ENCODE assay signal across 29 cellular contexts in the genomic region with DNA sequence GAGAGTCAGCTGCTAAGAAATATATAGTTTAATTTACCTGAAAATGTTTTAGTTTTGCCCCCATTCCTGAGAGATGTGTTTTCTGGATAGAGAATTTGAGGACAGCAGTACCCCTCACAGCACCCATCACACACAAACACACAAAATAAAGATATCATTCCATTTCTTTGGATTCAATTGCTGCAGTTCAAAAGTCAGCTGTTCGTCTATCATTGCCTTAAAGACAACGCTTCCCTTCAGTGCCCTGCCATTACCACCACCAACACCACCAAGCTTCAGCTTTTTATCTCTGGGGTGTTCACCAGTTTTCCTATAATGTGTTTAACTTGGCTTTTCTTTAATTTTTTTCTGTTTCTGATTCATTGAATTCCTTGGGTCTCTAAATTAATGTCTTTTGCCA.
"Had no signal": no experiment of that assay in that cellular context is flagged by ENCODE, and none has a peak within 500 bp of the region (broad histone marks: within the 10 kb centered on the region; RNA-seq: fewer than 3 reads in every experiment).

No MANE protein-coding gene starts in this region.

- H3K27ac Mint-ChIP-seq: stimulated activated effector memory CD8-positive, alpha-beta T cell treated with anti-CD3 and anti-CD28 coated beads, Interleukin-12 subunit alpha, Interleukin-12 subunit beta, amount 100 ng/mL, for 72 hours; stimulated activated memory B cell treated with anti-CD40 and anti-IgM and Interleukin-4, amounts not matched to agents 10 μg/mL and 1 μg/mL and 100 μg/mL, for 72 hours; stimulated activated naive B cell treated with anti-CD40 and anti-IgM and Interleukin-4, amounts not matched to agents 10 μg/mL and 1 μg/mL and 100 μg/mL, for 72 hours; stimulated activated naive CD8-positive, alpha-beta T cell treated with anti-CD3 and anti-CD28 coated beads, Interleukin-15, amount 100 ng/mL, for 72 hours; stimulated activated naive CD8-positive, alpha-beta T cell treated with anti-CD3 and anti-CD28 coated beads, Interleukin-15, Interleukin-2, amounts not matched to agents 100 ng/mL and 50 ng/mL, for 24 hours; type B pancreatic cell had no signal

- DNase-seq: stimulated activated CD4-positive, alpha-beta T cell treated with anti-CD3 and anti-CD28 coated beads, Interleukin-2, amount 100 ng/mL, for 48 hours; stimulated activated CD4-positive, alpha-beta T cell treated with anti-CD3 and anti-CD28 coated beads, Interleukin-4, amount 100 ng/mL, for 1 hour; stimulated activated CD4-positive, alpha-beta T cell treated with anti-CD3 and anti-CD28 coated beads, Interleukin-4, amount 100 ng/mL, for 24 hours; stimulated activated CD4-positive, alpha-beta T cell treated with anti-CD3 and anti-CD28 coated beads, Interleukin-4, amount 100 ng/mL, for 4 hours; stimulated activated CD8-positive, alpha-beta memory T cell treated with anti-CD3 and anti-CD28 coated beads, Interleukin-4, amount 100 ng/mL, for 48 hours; stimulated activated naive B cell treated with anti-CD40 and anti-IgM and Interleukin-4, amounts not matched to agents 10 μg/mL and 1 μg/mL and 100 μg/mL, for 72 hours; stimulated activated naive CD4-positive, alpha-beta T cell; stimulated activated naive CD4-positive, alpha-beta T cell treated with Interleukin-2 at 50 U/mL for 16 hours; stimulated activated naive CD8-positive, alpha-beta T cell treated with anti-CD3 and anti-CD28 coated beads, Interleukin-15, amount 100 ng/mL, for 72 hours; stimulated activated naive CD8-positive, alpha-beta T cell treated with anti-CD3 and anti-CD28 coated beads, Interleukin-15, Interleukin-2, amounts not matched to agents 100 U/mL and 50 U/mL, for 24 hours; stomach; substantia nigra; testis; thyroid gland; tibial artery; transverse colon; trophoblast cell; upper lobe of left lung; upper lobe of right lung; uterus had no signal

- H3K4me3 ChIP-seq: stomach, suprapubic skin, testis, thoracic aorta, thyroid gland, tibial artery, tibial nerve, transverse colon, upper lobe of left lung, upper lobe of right lung, uterus, vagina had no signal

- H3K27me3 ChIP-seq: suprapubic skin, testis, thyroid gland, tibial artery, tibial nerve, transverse colon, upper lobe of left lung, upper lobe of right lung, uterus, vagina had no signal

- H3K4me1 ChIP-seq: testis, thyroid gland, uterus, vagina had no signal

- H3K36me3 ChIP-seq: stomach, suprapubic skin, thoracic aorta, thyroid gland, tibial artery, tibial nerve, transverse colon, upper lobe of left lung, upper lobe of right lung, uterus, vagina had no signal

- H3K9me3 Mint-ChIP-seq: stimulated activated effector memory CD8-positive, alpha-beta T cell treated with anti-CD3 and anti-CD28 coated beads, Interleukin-12 subunit alpha, Interleukin-12 subunit beta, amount 100 ng/mL, for 72 hours; stimulated activated memory B cell treated with anti-CD40 and anti-IgM and Interleukin-4, amounts not matched to agents 10 μg/mL and 1 μg/mL and 100 μg/mL, for 72 hours; stimulated activated naive B cell treated with anti-CD40 and anti-IgM and Interleukin-4, amounts not matched to agents 10 μg/mL and 1 μg/mL and 100 μg/mL, for 72 hours; stimulated activated naive CD8-positive, alpha-beta T cell treated with anti-CD3 and anti-CD28 coated beads, Interleukin-15, amount 100 ng/mL, for 72 hours; stimulated activated naive CD8-positive, alpha-beta T cell treated with anti-CD3 and anti-CD28 coated beads, Interleukin-15, Interleukin-2, amounts not matched to agents 100 ng/mL and 50 ng/mL, for 24 hours; type B pancreatic cell had no signal

- H3K9me3 ChIP-seq: stomach, suprapubic skin, testis, thoracic aorta, thyroid gland, tibial artery, tibial nerve, transverse colon, upper lobe of left lung, upper lobe of right lung, uterus, vagina had no signal

- H3K36me3 Mint-ChIP-seq: stimulated activated memory B cell treated with anti-CD40 and anti-IgM and Interleukin-4, amounts not matched to agents 10 μg/mL and 1 μg/mL and 100 μg/mL, for 72 hours; stimulated activated naive B cell treated with anti-CD40 and anti-IgM and Interleukin-4, amounts not matched to agents 10 μg/mL and 1 μg/mL and 100 μg/mL, for 72 hours; type B pancreatic cell had no signal

- H3K4me3 Mint-ChIP-seq: stimulated activated effector memory CD8-positive, alpha-beta T cell treated with anti-CD3 and anti-CD28 coated beads, Interleukin-12 subunit alpha, Interleukin-12 subunit beta, amount 100 ng/mL, for 72 hours; stimulated activated memory B cell treated with anti-CD40 and anti-IgM and Interleukin-4, amounts not matched to agents 10 μg/mL and 1 μg/mL and 100 μg/mL, for 72 hours; stimulated activated naive B cell treated with anti-CD40 and anti-IgM and Interleukin-4, amounts not matched to agents 10 μg/mL and 1 μg/mL and 100 μg/mL, for 72 hours; stimulated activated naive CD8-positive, alpha-beta T cell treated with anti-CD3 and anti-CD28 coated beads, Interleukin-15, amount 100 ng/mL, for 72 hours; stimulated activated naive CD8-positive, alpha-beta T cell treated with anti-CD3 and anti-CD28 coated beads, Interleukin-15, Interleukin-2, amounts not matched to agents 100 ng/mL and 50 ng/mL, for 24 hours; type B pancreatic cell had no signal

- FAIRE-seq: urothelium cell line had no signal

- ATAC-seq: stimulated activated effector memory CD8-positive, alpha-beta T cell treated with anti-CD3 and anti-CD28 coated beads, Interleukin-12 subunit alpha, Interleukin-12 subunit beta, amount 100 ng/mL, for 72 hours; stimulated activated memory B cell treated with anti-CD40 and anti-IgM and Interleukin-4, amounts not matched to agents 10 μg/mL and 1 μg/mL and 100 μg/mL, for 72 hours; stimulated activated naive B cell treated with anti-CD40 and anti-IgM and Interleukin-4, amounts not matched to agents 10 μg/mL and 1 μg/mL and 100 μg/mL, for 72 hours; stimulated activated naive CD8-positive, alpha-beta T cell treated with anti-CD3 and anti-CD28 coated beads, Interleukin-15, amount 100 ng/mL, for 72 hours; stimulated activated naive CD8-positive, alpha-beta T cell treated with anti-CD3 and anti-CD28 coated beads, Interleukin-15, Interleukin-2, amounts not matched to agents 100 U/mL and 50 U/mL, for 24 hours; upper lobe of right lung had no signal

- H3K4me1 Mint-ChIP-seq: stimulated activated effector memory CD8-positive, alpha-beta T cell treated with anti-CD3 and anti-CD28 coated beads, Interleukin-12 subunit alpha, Interleukin-12 subunit beta, amount 100 ng/mL, for 72 hours; stimulated activated naive CD8-positive, alpha-beta T cell treated with anti-CD3 and anti-CD28 coated beads, Interleukin-15, amount 100 ng/mL, for 72 hours had no signal

- H3K27ac ChIP-seq: stomach, suprapubic skin, testis, thoracic aorta, thyroid gland, tibial artery, tibial nerve, transverse colon, upper lobe of left lung, upper lobe of right lung, uterus, vagina had no signal
